ENCODE assay signal across 7 cellular contexts in the genomic region with DNA sequence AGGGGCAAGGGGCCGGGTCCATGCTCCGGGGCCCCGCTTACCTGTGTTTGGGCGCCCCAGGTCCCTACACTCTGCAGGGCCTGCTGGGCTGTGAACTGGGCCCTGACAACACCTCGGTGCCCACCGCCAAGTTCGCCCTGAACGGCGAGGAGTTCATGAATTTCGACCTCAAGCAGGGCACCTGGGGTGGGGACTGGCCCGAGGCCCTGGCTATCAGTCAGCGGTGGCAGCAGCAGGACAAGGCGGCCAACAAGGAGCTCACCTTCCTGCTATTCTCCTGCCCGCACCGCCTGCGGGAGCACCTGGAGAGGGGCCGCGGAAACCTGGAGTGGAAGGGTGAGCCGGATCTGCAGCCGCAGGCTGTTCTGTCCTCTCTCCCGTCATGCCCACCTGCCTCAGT. TPM values are rescaled to one million over a fixed set of nuclear protein-coding genes. Genes with fewer than 3 reads are reported as not detected.
A peak's percentile ranks its signal among the peaks of the same experiment; 100 is the strongest.
DNase-seq lines count a peak whose midpoint lies in the region; ATAC-seq and TF ChIP-seq lines count a peak whose summit lies in the region.
"Had no signal": no experiment of that assay in that cellular context is flagged by ENCODE, and none has a peak within 500 bp of the region (broad histone marks: within the 10 kb centered on the region; RNA-seq: fewer than 3 reads in every experiment).

No MANE protein-coding gene starts in this region.

- peaks cover 22% of the 10 kb centered on the region for H3K4me1 Mint-ChIP-seq in chondrocyte (ENCODE audit: low read depth)

- no peaks in the 10 kb centered on the region for H3K9me3 ChIP-seq in psoas muscle
- H3K9me3 ChIP-seq: thyroid gland had no signal

- intact Hi-C loops in psoas muscle (cut with DNase I): no loop called here

- DNase-seq in NCI-H146 treated with DMSO at 0.1 percent for 48 hours (lab: John Stamatoyannopoulos, UW; ENCODE audit: unreplicated experiment) (peak; percentile 13), chondrocyte (ENCODE audit: low spot score) (no peak), psoas muscle (no peak), DMS153 treated with DMSO at 0.1 percent for 48 hours (lab: John Stamatoyannopoulos, UW; ENCODE audit: unreplicated experiment) (no peak)
- DNase-seq: thyroid gland had no signal

- peak overlapping the region; percentile 75 for H3K4me3 Mint-ChIP-seq in chondrocyte (ENCODE audit: unreplicated experiment)

- H3K4me1 ChIP-seq in psoas muscle: peaks cover 15% of the 10 kb centered on the region

- TF ChIP-seq CTCF in chondrocyte (IDR thresholded peaks at IDR 0.05) (no peak), psoas muscle (IDR thresholded peaks at IDR 0.05) (no peak)

- 82 to 85% (median 83%) methylated on average over 17 to 21 of the region's 21 CpGs for WGBS in psoas muscle, 3 donors

- no peaks in the 10 kb centered on the region for H3K9me3 Mint-ChIP-seq in chondrocyte (ENCODE audit: low read depth)

- H3K36me3 ChIP-seq in psoas muscle (ENCODE audit: insufficient read depth in 1 of 2, low read depth in 1 of 2): peaks cover 0 to 12% of the 10 kb centered on the region in 2 donors
- H3K36me3 ChIP-seq: thyroid gland had no signal

- H3K4me3 ChIP-seq in psoas muscle: peak overlapping the region; percentile 93

- no peak overlapping the region for H3K27ac Mint-ChIP-seq in chondrocyte (ENCODE audit: unreplicated experiment)

- H3K27me3 ChIP-seq in psoas muscle (ENCODE audit: insufficient read depth in 3 of 3, low read length in 2 of 3): no peaks in the 10 kb centered on the region
- H3K27me3 ChIP-seq: thyroid gland had no signal

- peaks cover 3% of the 10 kb centered on the region for H3K36me3 Mint-ChIP-seq in chondrocyte (ENCODE audit: low read depth)

- no peaks in the 10 kb centered on the region for H3K27me3 Mint-ChIP-seq in chondrocyte (ENCODE audit: low read depth)

- ATAC-seq in psoas muscle (peak in 1 of 4 donors; percentile 11), HG02884 (IDR thresholded peaks at IDR 0.05; ENCODE audit: unreplicated experiment) (no peak), HG02870 (IDR thresholded peaks at IDR 0.05; ENCODE audit: unreplicated experiment) (no peak)

- H3K27ac ChIP-seq in psoas muscle: no peak overlapping the region

RNA-seq across cellular contexts. Expression of gene FCGRT, which starts 1.7 kb away (rescaled TPM):
- total RNA-seq in chondrocyte (103 to 112 TPM (median 103 TPM) in 3 replicates), psoas muscle (10 to 100 TPM; 42.2 to 79.3 (median 60.3) TPM)
- polyA plus RNA-seq in psoas muscle: 10 to 100 TPM; 32.0 to 48.2 (median 39.9) TPM

RNA-seq across cellular contexts. Expression of gene RCN3, which starts 13.7 kb away (rescaled TPM):
- 233 to 326 TPM (median 298 TPM) in 3 replicates for total RNA-seq in chondrocyte
- 1 to 10 TPM; 6.4 to 8.6 (median 7.4) TPM for total RNA-seq in psoas muscle
- 1 to 10 TPM; 3.9 to 9.6 (median 7.3) TPM for polyA plus RNA-seq in psoas muscle

RNA-seq across cellular contexts. Expression of gene RPS11, which starts 17.9 kb away (rescaled TPM):
- total RNA-seq in chondrocyte (1,193 to 1,478 TPM (median 1,199 TPM) in 3 replicates), psoas muscle (1,000 to 10,000 TPM; 1,146 to 1,506 (median 1,232) TPM)
- 1,000 to 10,000 TPM; 2,461 to 3,844 (median 3,134) TPM for polyA plus RNA-seq in psoas muscle

RNA-seq across cellular contexts. Expression of gene RPL13A, which starts 26.7 kb away (rescaled TPM):
- total RNA-seq in chondrocyte: 1,566 to 1,771 TPM (median 1,602 TPM) in 3 replicates
- 1,000 to 10,000 TPM; 1,392 to 2,022 (median 1,763) TPM for total RNA-seq in psoas muscle
- 1,000 to 10,000 TPM; 1,992 to 2,955 (median 2,046) TPM for polyA plus RNA-seq in psoas muscle

RNA-seq across cellular contexts. Expression of gene FLT3LG, which starts 40.1 kb away (rescaled TPM):
- total RNA-seq in chondrocyte (1.6 to 3.4 TPM (median 1.9 TPM) in 3 replicates), psoas muscle (1 to 10 TPM; 1.9 to 3.2 (median 2.5) TPM)
- 1 to 10 TPM; 1.9 to 4.5 (median 4.1) TPM for polyA plus RNA-seq in psoas muscle

Comparison
In these comparisons a context has a peak if more than half of its experiments do, and no peak if none do; other contexts are left out.
1. RNA of gene RCN3, which starts 13.7 kb away (total RNA-seq): 233 to 326 TPM in chondrocyte; 6.4 to 8.6 TPM in psoas muscle; every median in the first group is over 10 times any median in the second.